24 cellular contexts compared by ENCODE assay signal in the genomic region with DNA sequence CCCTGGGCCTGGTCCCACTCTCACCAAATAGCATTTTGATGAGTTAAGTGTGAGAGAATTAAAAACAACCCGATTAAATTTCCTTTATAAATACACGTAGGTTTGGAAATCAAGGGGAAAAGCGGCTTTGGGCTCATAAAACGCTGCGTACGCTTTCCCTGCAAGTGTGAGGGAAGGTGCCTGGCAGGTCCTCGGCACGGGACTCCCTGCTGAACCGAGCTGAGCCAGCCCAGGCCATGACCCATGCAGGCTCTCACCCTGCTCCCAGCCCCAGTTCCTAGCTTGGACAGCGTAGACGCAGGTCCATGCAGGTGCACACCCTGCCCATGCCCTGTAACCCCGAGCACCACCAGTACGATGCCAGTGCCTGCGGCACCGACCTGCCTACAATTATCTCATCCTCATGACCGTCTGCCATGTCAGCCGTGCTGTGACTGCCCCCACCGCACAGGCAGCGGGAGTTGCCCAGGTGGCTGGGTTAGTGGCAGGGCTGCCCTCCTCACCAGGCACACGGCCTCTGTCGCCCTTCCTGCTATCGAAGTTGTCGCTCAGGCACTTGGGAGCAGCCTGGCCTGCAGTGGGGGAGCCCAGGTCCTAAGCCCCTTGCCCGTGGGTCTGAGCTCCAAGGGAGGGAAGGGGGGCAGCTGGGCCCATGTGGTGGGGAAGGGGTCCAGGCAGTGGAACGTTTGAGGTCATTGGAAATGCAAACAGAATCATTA. TPM values are rescaled to one million over a fixed set of nuclear protein-coding genes. Genes with fewer than 3 reads are reported as not detected.
DNase-seq lines count a peak whose midpoint lies in the region; ATAC-seq and TF ChIP-seq lines count a peak whose summit lies in the region.
"Had no signal": no experiment of that assay in that cellular context is flagged by ENCODE, and none has a peak within 500 bp of the region (broad histone marks: within the 10 kb centered on the region; RNA-seq: fewer than 3 reads in every experiment).

No MANE protein-coding gene starts in this region.

- H3K27me3 ChIP-seq in RWPE2 (ENCODE audit: insufficient read depth, poor library complexity, severe bottlenecking) (no peaks in the 10 kb centered on the region), gastroesophageal sphincter (peaks cover 38% of the 10 kb centered on the region)
- H3K27me3 ChIP-seq: colonic mucosa, thyroid gland had no signal

- TF ChIP-seq CTCF in RWPE2 (IDR thresholded peaks at IDR 0.05; ENCODE audit: poor library complexity, severe bottlenecking) (no peak), gastroesophageal sphincter (IDR thresholded peaks at IDR 0.05) (no peak)

- H3K36me3 ChIP-seq in RWPE2 (ENCODE audit: low read depth) (no peaks in the 10 kb centered on the region), gastroesophageal sphincter (no peaks in the 10 kb centered on the region)
- H3K36me3 ChIP-seq: colonic mucosa, esophagus squamous epithelium, gastrocnemius medialis, thyroid gland had no signal

- no peak for TF ChIP-seq EP300 in gastroesophageal sphincter (IDR thresholded peaks at IDR 0.05)

- H3K4me3 ChIP-seq in RWPE2 (ENCODE audit: severe bottlenecking), result no peak overlapping the region
- no peak overlapping the region for H3K4me3 ChIP-seq in gastroesophageal sphincter
- H3K4me3 ChIP-seq: colonic mucosa, esophagus squamous epithelium, gastrocnemius medialis, GM23248, thyroid gland had no signal

- 64% methylated on average over 9 of the region's 25 CpGs; no CpG with 5 or more reads in 1 of the 2 donors for WGBS in gastroesophageal sphincter (ENCODE audit: low coverage in 1 of 2), 2 donors

- H3K9me3 ChIP-seq in RWPE2 (ENCODE audit: severe bottlenecking) (no peaks in the 10 kb centered on the region), gastroesophageal sphincter (no peaks in the 10 kb centered on the region)
- H3K9me3 ChIP-seq: colonic mucosa, esophagus squamous epithelium, gastrocnemius medialis, thyroid gland had no signal

- H3K4me1 ChIP-seq in RWPE2 (ENCODE audit: insufficient read depth, poor library complexity, severe bottlenecking) (no peaks in the 10 kb centered on the region), gastroesophageal sphincter (peaks cover 0 to 20% (median 0%) of the 10 kb centered on the region in 3 donors)
- H3K4me1 ChIP-seq: colonic mucosa, esophagus squamous epithelium, gastrocnemius medialis, parathyroid adenoma, thyroid gland had no signal

- TF ChIP-seq POLR2A in gastroesophageal sphincter (IDR thresholded peaks at IDR 0.05), result no peak

- no peak for ATAC-seq in RWPE2 (ENCODE audit: low read depth)
- ATAC-seq in GM21786 (IDR thresholded peaks at IDR 0.05; ENCODE audit: unreplicated experiment), result no peak
- no peak for ATAC-seq in GM18868 (IDR thresholded peaks at IDR 0.05; ENCODE audit: unreplicated experiment)
- ATAC-seq in gastroesophageal sphincter, result no peak
- ATAC-seq: gastrocnemius medialis; naive thymus-derived CD4-positive, alpha-beta T cell had no signal

- DNase-seq in D341Med (ENCODE audit: low spot score), result peak; percentile 13
- DNase-seq in RWPE2 (ENCODE audit: low spot score), result peak; percentile 55
- DNase-seq in islet precursor cell, result peak; percentile 28
- DNase-seq in retina, result peak; percentile 4
- no peak for DNase-seq in stimulated activated CD4-positive, alpha-beta T cell treated with anti-CD3 and anti-CD28 coated beads, Interleukin-2, amount 100 ng/mL, for 48 hours
- DNase-seq: colonic mucosa; esophagus squamous epithelium; GM23248; Karpas-422; MV-4-11; naive thymus-derived CD4-positive, alpha-beta T cell; NCI-H2029; NCI-H345; SHP77 treated with DMSO at 0.1 percent for 48 hours; thyroid gland had no signal

- no peak overlapping the region for H3K27ac ChIP-seq in RWPE2 (ENCODE audit: poor library complexity, severe bottlenecking)
- H3K27ac ChIP-seq in gastroesophageal sphincter, result no peak overlapping the region
- H3K27ac ChIP-seq: colonic mucosa, esophagus squamous epithelium, gastrocnemius medialis, GM23248, parathyroid adenoma, thyroid gland had no signal

RNA-seq across cellular contexts. Expression of a gene that starts 41.0 kb away (rescaled TPM):
- total RNA-seq in gastroesophageal sphincter, result not detected
- total RNA-seq: activated CD8-positive, alpha-beta memory T cell treated with anti-CD3 and anti-CD28 coated beads for 36 hours; colonic mucosa; endodermal cell; esophagus squamous epithelium; gastrocnemius medialis; GM23248; naive thymus-derived CD4-positive, alpha-beta T cell; OCI-LY7; skeletal muscle tissue had no signal

Comparison
In these comparisons a context has a peak if more than half of its experiments do, and no peak if none do; other contexts are left out.
1. DNase-seq: peak in D341Med (single experiment), RWPE2 (single experiment), islet precursor cell (single experiment) and retina (single experiment); none in stimulated activated CD4-positive, alpha-beta T cell treated with anti-CD3 and anti-CD28 coated beads, Interleukin-2, amount 100 ng/mL, for 48 hours (0 of 2).